Comparison of ENCODE assay signal across 31 cellular contexts in genomic region chr1:114448370-114448769, GRCh38.
"Had no signal": no experiment of that assay in that cellular context is flagged by ENCODE, and none has a peak within 500 bp of the region (broad histone marks: within the 10 kb centered on the region; RNA-seq: fewer than 3 reads in every experiment).

No MANE protein-coding gene starts in this region.

- ATAC-seq: activated CD8-positive, alpha-beta memory T cell treated with anti-CD3 and anti-CD28 coated beads, Interleukin-2, amount 10 ng/mL, durations not matched to agents 7 days and 5 days; activated CD8-positive, alpha-beta T cell treated with anti-CD3 and anti-CD28 coated beads for 36 hours; body of pancreas had no signal

- DNase-seq: activated B cell treated with CpG ODN at 0.5 μM for 24 hours; activated CD4-positive, alpha-beta memory T cell treated with anti-CD3 and anti-CD28 coated beads for 36 hours; activated CD4-positive, alpha-beta T cell treated with anti-CD3 and anti-CD28 coated beads for 4 hours; activated CD4-positive, alpha-beta T cell treated with anti-CD3 and anti-CD28 coated beads, Interleukin-2, amount 10 ng/mL, durations not matched to agents 24 days and 14 days; activated CD4-positive, alpha-beta T cell treated with anti-CD3 and anti-CD28 coated beads, Interleukin-2, amount 50 U/mL, for 1 hour; activated CD4-positive, alpha-beta T cell treated with anti-CD3 and anti-CD28 coated beads, Interleukin-2, amount 50 U/mL, for 4 hours; activated CD4-positive, CD25-positive, alpha-beta regulatory T cell treated with anti-CD3 and anti-CD28 coated beads, Interleukin-2, amount 50 U/mL, for 72 hours; activated CD8-positive, alpha-beta memory T cell treated with anti-CD3 and anti-CD28 coated beads, Interleukin-2, amount 10 ng/mL, durations not matched to agents 7 days and 5 days; activated CD8-positive, alpha-beta memory T cell treated with anti-CD3 and anti-CD28 coated beads, Interleukin-2, amount 50 U/mL, for 48 hours; activated CD8-positive, alpha-beta T cell treated with anti-CD3 and anti-CD28 coated beads for 36 hours; activated effector memory CD4-positive, alpha-beta T cell treated with Interleukin-2 at 50 U/mL for 16 hours; activated gamma-delta T cell treated with Interleukin-2 at 50 U/mL for 16 hours; activated naive CD4-positive, alpha-beta T cell; activated naive CD4-positive, alpha-beta T cell treated with anti-CD3 and anti-CD28 coated beads for 36 hours; activated naive CD4-positive, alpha-beta T cell treated with anti-CD3 and anti-CD28 coated beads, Interleukin-2, amount 50 U/mL, for 16 hours; activated naive CD8-positive, alpha-beta T cell treated with anti-CD3 and anti-CD28 coated beads for 36 hours; activated T-cell treated with anti-CD3 and anti-CD28 coated beads, Interleukin-2, amount 50 U/mL, for 24 hours; activated T-cell treated with anti-CD3 and anti-CD28 coated beads, Interleukin-2, amount 50 U/mL, for 48 hours; adrenal gland; amniotic stem cell; aorta; body of pancreas; caudate nucleus; SW 1271; T-helper 1 cell; T-helper 9 cell had no signal

- FAIRE-seq: astrocyte, bronchial epithelial cell, TTC549 had no signal

- H3K27me3 ChIP-seq: adrenal gland, body of pancreas, cardiac muscle cell had no signal

- H3K36me3 ChIP-seq: adrenal gland had no signal

- H3K4me3 ChIP-seq: adrenal gland, body of pancreas, cardiac muscle cell had no signal

- H3K9me3 ChIP-seq: adrenal gland, body of pancreas had no signal

- H3K27ac ChIP-seq: adrenal gland, body of pancreas, cardiac muscle cell, VCaP had no signal
